In genomic region chr19:47227347-47228167, GRCh38 we compare ENCODE assay signal across 1 cellular context.
TF ChIP-seq lines count a peak whose summit lies in the region.

No MANE protein-coding gene starts in this region.

TF ChIP-seq in K562, 482 proteins besides CTCF, POLR2A, EP300 and RAD21 (continued from another document and continues in another):
- TF ChIP-seq GMEB1 (CRISPR knock-in tag; IDR thresholded peaks at IDR 0.05) (0 out of 2 replicates have a peak, but pooled peaks have one; percentile 21), ZNF184 (CRISPR knock-in tag; IDR thresholded peaks at IDR 0.05) (no peak), CCAR2 (IDR thresholded peaks at IDR 0.05; ENCODE audit: low read depth, low read length) (no peak), ZNF77 (CRISPR knock-in tag; IDR thresholded peaks at IDR 0.05) (no peak), ZNF41 (CRISPR knock-in tag; conservative IDR thresholded peaks at IDR 0.05) (no peak; the same call in 1 of the 2 replicates), ZNF561 (CRISPR knock-in tag; conservative IDR thresholded peaks at IDR 0.05) (no peak), PHTF2 (CRISPR knock-in tag; IDR thresholded peaks at IDR 0.05) (no peak), ARID1B (IDR thresholded peaks at IDR 0.05) (peak; percentile 71), HEY1 (CRISPR knock-in tag; IDR thresholded peaks at IDR 0.05; ENCODE audit: borderline replicate concordance) (peak; percentile 90), POLR2H (tag; IDR thresholded peaks at IDR 0.05; ENCODE audit: low read depth) (peak; percentile 61), MBD2 (IDR thresholded peaks at IDR 0.05; ENCODE audit: borderline replicate concordance, low read depth) (peak; percentile 26; the same call in 1 of the 2 replicates), MAZ (CRISPR knock-in tag; conservative IDR thresholded peaks at IDR 0.05 in 1 of 2, IDR thresholded peaks at IDR 0.05 in 1 of 2) (peak; percentile 69 to 75), DNMT1 (IDR thresholded peaks at IDR 0.05) (no peak), MNT (conservative IDR thresholded peaks at IDR 0.05) (peak; percentile 46 to 80), TCF3 (CRISPR knock-in tag; IDR thresholded peaks at IDR 0.05) (no peak), ZNF766 (CRISPR knock-in tag; conservative IDR thresholded peaks at IDR 0.05) (peak; percentile 44; the same call in 1 of the 2 replicates), TEAD1 (CRISPR knock-in tag; IDR thresholded peaks at IDR 0.05) (peak; percentile 14 to 58; a peak in 2 of 4 replicates), NFE2L1 (tag; IDR thresholded peaks at IDR 0.05; ENCODE audit: borderline replicate concordance, low read depth) (no peak), HIVEP1 (CRISPR knock-in tag; IDR thresholded peaks at IDR 0.05) (no peak), IRF1 (CRISPR knock-in tag; IDR thresholded peaks at IDR 0.05; ENCODE audit: borderline replicate concordance) (no peak), NR2C1 (IDR thresholded peaks at IDR 0.05) (peak; percentile 89), NR2C1 (tag; IDR thresholded peaks at IDR 0.05) (peak; percentile 92), CHD2 (IDR thresholded peaks at IDR 0.05; ENCODE audit: low read depth, low read length) (peak; percentile 41), BMI1 (IDR thresholded peaks at IDR 0.05; ENCODE audit: low read length) (no peak), FOXA3 (CRISPR knock-in tag; conservative IDR thresholded peaks at IDR 0.05 in 1 of 2, IDR thresholded peaks at IDR 0.05 in 1 of 2) (no peak), ZNF324 (CRISPR knock-in tag; IDR thresholded peaks at IDR 0.05) (no peak), FOXA1 (IDR thresholded peaks at IDR 0.05; ENCODE audit: borderline replicate concordance) (no peak), NCOA1 (IDR thresholded peaks at IDR 0.05; ENCODE audit: low read depth) (peak; percentile 67; the same call in 1 of the 2 replicates), NONO (IDR thresholded peaks at IDR 0.05; ENCODE audit: low read depth in 2 of 2, low read length in 1 of 2) (peak in 1 of 2 experiments; percentile 51; a peak in 1 of 4 replicates), SETDB1 (IDR thresholded peaks at IDR 0.05; ENCODE audit: low read length) (no peak), PRMT5 (CRISPR knock-in tag; IDR thresholded peaks at IDR 0.05) (no peak), LCOR (CRISPR knock-in tag; IDR thresholded peaks at IDR 0.05) (0 out of 2 replicates have a peak, but pooled peaks have one; percentile 18), ZNF785 (CRISPR knock-in tag; IDR thresholded peaks at IDR 0.05) (no peak), GTF2A2 (tag; IDR thresholded peaks at IDR 0.05) (no peak), ETV1 (tag; conservative IDR thresholded peaks at IDR 0.05; ENCODE audit: low read depth) (peak; percentile 87), RFX1 (IDR thresholded peaks at IDR 0.05) (no peak), ERF (CRISPR knock-in tag; IDR thresholded peaks at IDR 0.05) (no peak), NR3C1 (CRISPR knock-in tag; IDR thresholded peaks at IDR 0.05) (no peak), HSF4 (CRISPR knock-in tag; IDR thresholded peaks at IDR 0.05; ENCODE audit: borderline replicate concordance) (no peak), DACH1 (IDR thresholded peaks at IDR 0.05; ENCODE audit: partially characterized antibody) (peak; percentile 85), SIN3B (IDR thresholded peaks at IDR 0.05; ENCODE audit: low read depth) (no peak), KDM1A (IDR thresholded peaks at IDR 0.05) (peak; percentile 84 to 95), ZNF76 (CRISPR knock-in tag; IDR thresholded peaks at IDR 0.05; ENCODE audit: borderline replicate concordance) (no peak), GATAD2B (IDR thresholded peaks at IDR 0.05; ENCODE audit: borderline replicate concordance) (peak; percentile 5; the same call in 1 of the 2 replicates), ZFP1 (CRISPR knock-in tag; IDR thresholded peaks at IDR 0.05) (no peak), SP1 (CRISPR knock-in tag; IDR thresholded peaks at IDR 0.05) (peak; percentile 62), TAF15 (IDR thresholded peaks at IDR 0.05; ENCODE audit: low read depth, low read length) (no peak; the same call in 1 of the 2 replicates)
- TF ChIP-seq, protein P1, sequence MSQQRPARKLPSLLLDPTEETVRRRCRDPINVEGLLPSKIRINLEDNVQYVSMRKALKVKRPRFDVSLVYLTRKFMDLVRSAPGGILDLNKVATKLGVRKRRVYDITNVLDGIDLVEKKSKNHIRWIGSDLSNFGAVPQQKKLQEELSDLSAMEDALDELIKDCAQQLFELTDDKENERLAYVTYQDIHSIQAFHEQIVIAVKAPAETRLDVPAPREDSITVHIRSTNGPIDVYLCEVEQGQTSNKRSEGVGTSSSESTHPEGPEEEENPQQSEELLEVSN (IDR thresholded peaks at IDR 0.05; ENCODE audit: borderline replicate concordance in 1 of 2, extremely low read depth in 1 of 2, insufficient read depth in 1 of 2, insufficient read length in 1 of 2, low read depth in 1 of 2, low read length in 1 of 2, poor library complexity in 1 of 2, severe bottlenecking in 1 of 2), result no peak
- TF ChIP-seq, protein P2, sequence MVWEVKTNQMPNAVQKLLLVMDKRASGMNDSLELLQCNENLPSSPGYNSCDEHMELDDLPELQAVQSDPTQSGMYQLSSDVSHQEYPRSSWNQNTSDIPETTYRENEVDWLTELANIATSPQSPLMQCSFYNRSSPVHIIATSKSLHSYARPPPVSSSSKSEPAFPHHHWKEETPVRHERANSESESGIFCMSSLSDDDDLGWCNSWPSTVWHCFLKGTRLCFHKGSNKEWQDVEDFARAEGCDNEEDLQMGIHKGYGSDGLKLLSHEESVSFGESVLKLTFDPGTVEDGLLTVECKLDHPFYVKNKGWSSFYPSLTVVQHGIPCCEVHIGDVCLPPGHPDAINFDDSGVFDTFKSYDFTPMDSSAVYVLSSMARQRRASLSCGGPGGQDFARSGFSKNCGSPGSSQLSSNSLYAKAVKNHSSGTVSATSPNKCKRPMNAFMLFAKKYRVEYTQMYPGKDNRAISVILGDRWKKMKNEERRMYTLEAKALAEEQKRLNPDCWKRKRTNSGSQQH (CRISPR knock-in tag; IDR thresholded peaks at IDR 0.05), result peak; percentile 14
- TF ChIP-seq, protein P3, sequence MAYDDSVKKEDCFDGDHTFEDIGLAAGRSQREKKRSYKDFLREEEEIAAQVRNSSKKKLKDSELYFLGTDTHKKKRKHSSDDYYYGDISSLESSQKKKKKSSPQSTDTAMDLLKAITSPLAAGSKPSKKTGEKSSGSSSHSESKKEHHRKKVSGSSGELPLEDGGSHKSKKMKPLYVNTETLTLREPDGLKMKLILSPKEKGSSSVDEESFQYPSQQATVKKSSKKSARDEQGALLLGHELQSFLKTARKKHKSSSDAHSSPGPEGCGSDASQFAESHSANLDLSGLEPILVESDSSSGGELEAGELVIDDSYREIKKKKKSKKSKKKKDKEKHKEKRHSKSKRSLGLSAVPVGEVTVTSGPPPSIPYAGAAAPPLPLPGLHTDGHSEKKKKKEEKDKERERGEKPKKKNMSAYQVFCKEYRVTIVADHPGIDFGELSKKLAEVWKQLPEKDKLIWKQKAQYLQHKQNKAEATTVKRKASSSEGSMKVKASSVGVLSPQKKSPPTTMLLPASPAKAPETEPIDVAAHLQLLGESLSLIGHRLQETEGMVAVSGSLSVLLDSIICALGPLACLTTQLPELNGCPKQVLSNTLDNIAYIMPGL (CRISPR knock-in tag; IDR thresholded peaks at IDR 0.05), result no peak
- TF ChIP-seq, protein P4, sequence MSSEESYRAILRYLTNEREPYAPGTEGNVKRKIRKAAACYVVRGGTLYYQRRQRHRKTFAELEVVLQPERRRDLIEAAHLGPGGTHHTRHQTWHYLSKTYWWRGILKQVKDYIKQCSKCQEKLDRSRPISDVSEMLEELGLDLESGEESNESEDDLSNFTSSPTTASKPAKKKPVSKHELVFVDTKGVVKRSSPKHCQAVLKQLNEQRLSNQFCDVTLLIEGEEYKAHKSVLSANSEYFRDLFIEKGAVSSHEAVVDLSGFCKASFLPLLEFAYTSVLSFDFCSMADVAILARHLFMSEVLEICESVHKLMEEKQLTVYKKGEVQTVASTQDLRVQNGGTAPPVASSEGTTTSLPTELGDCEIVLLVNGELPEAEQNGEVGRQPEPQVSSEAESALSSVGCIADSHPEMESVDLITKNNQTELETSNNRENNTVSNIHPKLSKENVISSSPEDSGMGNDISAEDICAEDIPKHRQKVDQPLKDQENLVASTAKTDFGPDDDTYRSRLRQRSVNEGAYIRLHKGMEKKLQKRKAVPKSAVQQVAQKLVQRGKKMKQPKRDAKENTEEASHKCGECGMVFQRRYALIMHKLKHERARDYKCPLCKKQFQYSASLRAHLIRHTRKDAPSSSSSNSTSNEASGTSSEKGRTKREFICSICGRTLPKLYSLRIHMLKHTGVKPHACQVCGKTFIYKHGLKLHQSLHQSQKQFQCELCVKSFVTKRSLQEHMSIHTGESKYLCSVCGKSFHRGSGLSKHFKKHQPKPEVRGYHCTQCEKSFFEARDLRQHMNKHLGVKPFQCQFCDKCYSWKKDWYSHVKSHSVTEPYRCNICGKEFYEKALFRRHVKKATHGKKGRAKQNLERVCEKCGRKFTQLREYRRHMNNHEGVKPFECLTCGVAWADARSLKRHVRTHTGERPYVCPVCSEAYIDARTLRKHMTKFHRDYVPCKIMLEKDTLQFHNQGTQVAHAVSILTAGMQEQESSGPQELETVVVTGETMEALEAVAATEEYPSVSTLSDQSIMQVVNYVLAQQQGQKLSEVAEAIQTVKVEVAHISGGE (CRISPR knock-in tag; IDR thresholded peaks at IDR 0.05), result peak in 1 of 3 experiments; percentile 56; a peak in 1 of 6 replicates
- TF ChIP-seq, protein P5, sequence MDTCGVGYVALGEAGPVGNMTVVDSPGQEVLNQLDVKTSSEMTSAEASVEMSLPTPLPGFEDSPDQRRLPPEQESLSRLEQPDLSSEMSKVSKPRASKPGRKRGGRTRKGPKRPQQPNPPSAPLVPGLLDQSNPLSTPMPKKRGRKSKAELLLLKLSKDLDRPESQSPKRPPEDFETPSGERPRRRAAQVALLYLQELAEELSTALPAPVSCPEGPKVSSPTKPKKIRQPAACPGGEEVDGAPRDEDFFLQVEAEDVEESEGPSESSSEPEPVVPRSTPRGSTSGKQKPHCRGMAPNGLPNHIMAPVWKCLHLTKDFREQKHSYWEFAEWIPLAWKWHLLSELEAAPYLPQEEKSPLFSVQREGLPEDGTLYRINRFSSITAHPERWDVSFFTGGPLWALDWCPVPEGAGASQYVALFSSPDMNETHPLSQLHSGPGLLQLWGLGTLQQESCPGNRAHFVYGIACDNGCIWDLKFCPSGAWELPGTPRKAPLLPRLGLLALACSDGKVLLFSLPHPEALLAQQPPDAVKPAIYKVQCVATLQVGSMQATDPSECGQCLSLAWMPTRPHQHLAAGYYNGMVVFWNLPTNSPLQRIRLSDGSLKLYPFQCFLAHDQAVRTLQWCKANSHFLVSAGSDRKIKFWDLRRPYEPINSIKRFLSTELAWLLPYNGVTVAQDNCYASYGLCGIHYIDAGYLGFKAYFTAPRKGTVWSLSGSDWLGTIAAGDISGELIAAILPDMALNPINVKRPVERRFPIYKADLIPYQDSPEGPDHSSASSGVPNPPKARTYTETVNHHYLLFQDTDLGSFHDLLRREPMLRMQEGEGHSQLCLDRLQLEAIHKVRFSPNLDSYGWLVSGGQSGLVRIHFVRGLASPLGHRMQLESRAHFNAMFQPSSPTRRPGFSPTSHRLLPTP (IDR thresholded peaks at IDR 0.05; ENCODE audit: borderline replicate concordance, extremely low read depth, insufficient read length), result no peak
- TF ChIP-seq, protein P6, sequence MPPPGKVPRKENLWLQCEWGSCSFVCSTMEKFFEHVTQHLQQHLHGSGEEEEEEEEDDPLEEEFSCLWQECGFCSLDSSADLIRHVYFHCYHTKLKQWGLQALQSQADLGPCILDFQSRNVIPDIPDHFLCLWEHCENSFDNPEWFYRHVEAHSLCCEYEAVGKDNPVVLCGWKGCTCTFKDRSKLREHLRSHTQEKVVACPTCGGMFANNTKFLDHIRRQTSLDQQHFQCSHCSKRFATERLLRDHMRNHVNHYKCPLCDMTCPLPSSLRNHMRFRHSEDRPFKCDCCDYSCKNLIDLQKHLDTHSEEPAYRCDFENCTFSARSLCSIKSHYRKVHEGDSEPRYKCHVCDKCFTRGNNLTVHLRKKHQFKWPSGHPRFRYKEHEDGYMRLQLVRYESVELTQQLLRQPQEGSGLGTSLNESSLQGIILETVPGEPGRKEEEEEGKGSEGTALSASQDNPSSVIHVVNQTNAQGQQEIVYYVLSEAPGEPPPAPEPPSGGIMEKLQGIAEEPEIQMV (tag; conservative IDR thresholded peaks at IDR 0.05; ENCODE audit: low read depth), result no peak; the same call in 1 of the 2 replicates
- TF ChIP-seq, protein P7, sequence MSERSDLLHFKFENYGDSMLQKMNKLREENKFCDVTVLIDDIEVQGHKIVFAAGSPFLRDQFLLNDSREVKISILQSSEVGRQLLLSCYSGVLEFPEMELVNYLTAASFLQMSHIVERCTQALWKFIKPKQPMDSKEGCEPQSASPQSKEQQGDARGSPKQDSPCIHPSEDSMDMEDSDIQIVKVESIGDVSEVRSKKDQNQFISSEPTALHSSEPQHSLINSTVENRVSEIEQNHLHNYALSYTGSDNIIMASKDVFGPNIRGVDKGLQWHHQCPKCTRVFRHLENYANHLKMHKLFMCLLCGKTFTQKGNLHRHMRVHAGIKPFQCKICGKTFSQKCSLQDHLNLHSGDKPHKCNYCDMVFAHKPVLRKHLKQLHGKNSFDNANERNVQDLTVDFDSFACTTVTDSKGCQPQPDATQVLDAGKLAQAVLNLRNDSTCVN (CRISPR knock-in tag; IDR thresholded peaks at IDR 0.05), result no peak
